In genomic region chr11:12723410-12724297, GRCh38 we compare ENCODE assay signal across 9 cellular contexts. TPM values are rescaled to one million over a fixed set of nuclear protein-coding genes. Genes with fewer than 3 reads are reported as not detected.
DNase-seq lines count a peak whose midpoint lies in the region; ATAC-seq, FAIRE-seq and TF ChIP-seq lines count a peak whose summit lies in the region.
"Had no signal": no experiment of that assay in that cellular context is flagged by ENCODE, and none has a peak within 500 bp of the region (broad histone marks: within the 10 kb centered on the region; RNA-seq: fewer than 3 reads in every experiment).

No MANE protein-coding gene starts in this region.

- H4K20me1 ChIP-seq in hepatocyte (ENCODE audit: insufficient read depth, poor library complexity, severe bottlenecking) = peaks cover 19% of the 10 kb centered on the region

- H3K4me1 ChIP-seq in hepatocyte (ENCODE audit: insufficient read depth) (peaks cover 63% of the 10 kb centered on the region), small intestine (ENCODE audit: control insufficient read depth in 2 of 2, insufficient read depth in 1 of 2, low read depth in 1 of 2, low read length in 1 of 2) (peaks cover 0 to 14% of the 10 kb centered on the region in 2 donors)

- no peak for TF ChIP-seq POLR2A in GM12891 (IDR thresholded peaks at IDR 0.05; ENCODE audit: low read depth, low read length)

- no peaks in the 10 kb centered on the region for H3K9me2 ChIP-seq in hepatocyte (replicated peaks; ENCODE audit: insufficient read depth)

- FAIRE-seq in small intestine (lab: Jason Lieb, UNC) (no peak), GM12891 (lab: Jason Lieb, UNC) (no peak)

- H3K27ac ChIP-seq in SK-N-MC (peak overlapping the region; percentile 27; the same call in 1 of the 2 replicates), hepatocyte (peak overlapping the region; percentile 93), small intestine (ENCODE audit: low read depth in 1 of 2, low read length in 1 of 2) (peak overlapping the region; percentile 50 to 85)

- TF ChIP-seq CTCF in HFFc6 (IDR thresholded peaks at IDR 0.05) (no peak), hepatocyte (IDR thresholded peaks at IDR 0.05; ENCODE audit: poor library complexity) (no peak)

- peak overlapping the region; percentile 61 for H3K4me2 ChIP-seq in hepatocyte

- H3K9ac ChIP-seq in SK-N-MC (ENCODE audit: insufficient read length) = no peak overlapping the region

- H3K9me3 Mint-ChIP-seq in HFFc6 = no peaks in the 10 kb centered on the region

- DNase-seq in HFFc6 = no peak
- peak; percentile 37 for DNase-seq in SK-N-MC (ENCODE audit: low read depth, low spot score)
- DNase-seq in hepatocyte (ENCODE audit: low spot score) = peak; percentile 69
- peak; percentile 42 for DNase-seq in small intestine
- no peak for DNase-seq in GM12891 (ENCODE audit: insufficient read length, low spot score)
- no peak for DNase-seq in RPMI8226
- DNase-seq: stimulated activated CD4-positive, alpha-beta T cell treated with anti-CD3 and anti-CD28 coated beads, Interleukin-12 subunit alpha, Interleukin-12 subunit beta, amount 100 ng/mL, for 4 hours had no signal

- peaks cover 96% of the 10 kb centered on the region for H3K79me2 ChIP-seq in hepatocyte

- H3K4me3 Mint-ChIP-seq in HFFc6 = peak overlapping the region; percentile 71

- ATAC-seq in HG03439 (IDR thresholded peaks at IDR 0.05; ENCODE audit: unreplicated experiment) = no peak
- no peak for ATAC-seq in GM18517 (IDR thresholded peaks at IDR 0.05; ENCODE audit: unreplicated experiment)

- H3K27me3 Mint-ChIP-seq in HFFc6 (ENCODE audit: insufficient read depth) = peaks cover 3% of the 10 kb centered on the region; the same call in 1 of the 2 replicates

- peaks cover 17% of the 10 kb centered on the region for H3K36me3 Mint-ChIP-seq in HFFc6 (ENCODE audit: low read depth)

- peaks cover 100% of the 10 kb centered on the region for H3K4me1 Mint-ChIP-seq in HFFc6 (ENCODE audit: low read depth)

- H3K27me3 ChIP-seq in hepatocyte (no peaks in the 10 kb centered on the region), small intestine (ENCODE audit: control insufficient read depth in 2 of 2, insufficient read depth in 2 of 2, low read length in 2 of 2) (no peaks in the 10 kb centered on the region)

- H3K9me3 ChIP-seq in SK-N-MC (ENCODE audit: low read depth, low read length) (no peaks in the 10 kb centered on the region), hepatocyte (ENCODE audit: low read depth) (no peaks in the 10 kb centered on the region), small intestine (ENCODE audit: control insufficient read depth, low read depth) (no peaks in the 10 kb centered on the region)

- H3K4me3 ChIP-seq in SK-N-MC (peak overlapping the region; percentile 50), hepatocyte (no peak overlapping the region), small intestine (ENCODE audit: low read depth in 1 of 2, low read length in 2 of 2) (no peak overlapping the region)

- H3K36me3 ChIP-seq in SK-N-MC (ENCODE audit: insufficient read depth, low read length) (no peaks in the 10 kb centered on the region), hepatocyte (replicated peaks; ENCODE audit: insufficient read depth, low read depth) (no peaks in the 10 kb centered on the region), small intestine (ENCODE audit: control insufficient read depth in 2 of 2, insufficient read depth in 2 of 2, low read length in 2 of 2) (no peaks in the 10 kb centered on the region)

- 42% methylated on average over 14 of the region's 14 CpGs for WGBS in hepatocyte (ENCODE audit: low lambda C conversion rate, missing lambda C conversion rate)
- 19 to 51% (median 37%) methylated on average over 14 of the region's 14 CpGs for WGBS in small intestine, 3 donors

- H2AFZ ChIP-seq in hepatocyte = no peak overlapping the region

- H3K27ac Mint-ChIP-seq in HFFc6 = peak overlapping the region; percentile 88

TF ChIP-seq in GM12891, 5 proteins besides CTCF, POLR2A, EP300 and RAD21:
- TF ChIP-seq SPI1 (IDR thresholded peaks at IDR 0.05; ENCODE audit: low read depth, low read length) (no peak), POLR2AphosphoS5 (IDR thresholded peaks at IDR 0.05; ENCODE audit: low read depth, low read length) (no peak), PAX5 (IDR thresholded peaks at IDR 0.05; ENCODE audit: insufficient read depth, low read length, severe bottlenecking) (no peak), POU2F2 (IDR thresholded peaks at IDR 0.05; ENCODE audit: low read depth, low read length) (no peak), TAF1 (IDR thresholded peaks at IDR 0.05; ENCODE audit: low read depth, low read length) (no peak)
TF ChIP-seq in GM12891: peak in this region for 0.

RNA-seq across cellular contexts. Expression of gene TEAD1, which starts 49.4 kb away (rescaled TPM):
- 100 to 1,000 TPM; 218 to 252 (median 227) TPM for total RNA-seq in HFFc6 (2021; fragmentation: NEBNext Ultra II Directional; extraction: Animal tissue kit (Norgen Biotek cat#: 25700))
- 82.2 and 87.2 TPM in 2 replicates for total RNA-seq in hepatocyte
- 37.2 and 50.4 TPM in 2 replicates for polyA plus RNA-seq in hepatocyte
- 10 to 100 TPM in 1 of 3 donors, 1 to 10 TPM in 2; 3.2 to 10.9 (median 4.2) TPM for polyA plus RNA-seq in small intestine
- 0.06 TPM for polyA plus RNA-seq in GM12891 (2012; ENCODE audit: low read depth, missing spikeins)

Comparison
In these comparisons a context has a peak if more than half of its experiments do, and no peak if none do; other contexts are left out.
1. DNase-seq: peak in SK-N-MC (single experiment), hepatocyte (single experiment) and small intestine (single experiment); none in HFFc6 (single experiment), GM12891 (single experiment) and RPMI8226 (single experiment).
2. H3K27ac ChIP-seq: peak in every context shown above with its lines; median percentile 93 in hepatocyte; 68 in small intestine; 27 in SK-N-MC.